Comparison of ENCODE assay signal across 22 cellular contexts in the genomic region with DNA sequence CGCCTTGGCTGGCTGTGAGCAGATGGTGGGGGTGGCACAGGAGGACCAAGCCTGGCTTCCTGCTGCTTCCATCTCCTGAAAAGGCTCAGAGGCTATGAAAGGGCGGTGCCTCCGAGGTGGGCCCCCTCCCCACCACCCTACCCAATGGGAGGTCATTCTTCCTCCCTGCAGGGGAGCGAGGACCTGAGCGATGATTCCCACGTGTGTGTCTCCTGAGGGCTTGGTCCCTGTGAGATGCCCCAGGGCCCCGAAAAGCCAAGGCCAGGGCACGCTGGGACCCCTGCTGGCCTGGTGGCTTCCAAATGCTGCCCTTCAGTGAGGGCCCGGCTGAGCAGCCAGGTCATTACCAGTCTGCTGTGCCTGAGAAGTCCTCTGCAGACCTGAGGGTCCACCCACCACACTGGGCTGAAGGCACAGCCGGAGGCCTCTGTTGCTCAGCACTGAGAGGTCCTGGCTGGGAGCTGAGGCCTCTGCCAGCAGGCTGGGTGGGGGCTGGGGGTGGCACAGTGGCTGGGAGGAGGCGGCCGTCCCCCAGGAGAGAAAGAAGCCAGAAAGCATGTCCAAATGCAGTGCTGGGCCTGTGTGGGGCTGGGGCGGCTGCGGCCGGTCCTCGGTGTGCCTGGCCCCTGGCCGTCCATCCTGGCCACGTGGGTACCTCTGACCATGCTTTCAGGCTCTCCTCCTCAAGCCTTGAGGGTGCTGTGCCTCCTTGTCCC. TPM values are rescaled to one million over a fixed set of nuclear protein-coding genes. Genes with fewer than 3 reads are reported as not detected.
A peak's percentile ranks its signal among the peaks of the same experiment; 100 is the strongest.
DNase-seq lines count a peak whose midpoint lies in the region; ATAC-seq and TF ChIP-seq lines count a peak whose summit lies in the region.
"Had no signal": no experiment of that assay in that cellular context is flagged by ENCODE, and none has a peak within 500 bp of the region (broad histone marks: within the 10 kb centered on the region; RNA-seq: fewer than 3 reads in every experiment).

No MANE protein-coding gene starts in this region.

- H3K4ac ChIP-seq in neuronal stem cell (ENCODE audit: low read length), result no peak overlapping the region

- peaks cover 5% of the 10 kb centered on the region; the same call in 1 of the 2 replicates for H3F3A ChIP-seq in GM23338 (replicated peaks; ENCODE audit: low read depth)

- H4K8ac ChIP-seq in neuronal stem cell (ENCODE audit: low read depth, low read length), result no peak overlapping the region

- H3K9me2 ChIP-seq in GM23338 (ENCODE audit: insufficient read depth), result no peaks in the 10 kb centered on the region

- H3K4me1 Mint-ChIP-seq in GM23338 (no peaks in the 10 kb centered on the region), glutamatergic neuron (ENCODE audit: low read depth, unreplicated experiment) (peaks cover 2% of the 10 kb centered on the region)

- no peaks in the 10 kb centered on the region for H3K27me3 ChIP-seq in GM23338 (ENCODE audit: insufficient read depth)
- peaks cover 45% of the 10 kb centered on the region for H3K27me3 ChIP-seq in MG63
- peaks cover 0 to 8% (median 0%) of the 10 kb centered on the region in 3 experiments for H3K27me3 ChIP-seq in neuronal stem cell (ENCODE audit: control insufficient read depth in 3 of 3, insufficient read depth in 3 of 3, low read depth in 1 of 3, low read length in 3 of 3)

- H3K9me3 ChIP-seq in MG63 (no peaks in the 10 kb centered on the region), neuronal stem cell (replicated peaks in 1 of 2; ENCODE audit: control insufficient read depth in 2 of 2, insufficient read depth in 1 of 2, low read depth in 1 of 2, low read length in 2 of 2) (peaks cover 0 to 2% of the 10 kb centered on the region in 2 donors)
- H3K9me3 ChIP-seq: Caco-2 had no signal

- H2BK120ac ChIP-seq in neuronal stem cell (ENCODE audit: low read depth, low read length), result peak overlapping the region; percentile 47

- H3K27ac Mint-ChIP-seq in GM23338, result no peak overlapping the region
- no peak overlapping the region for H3K27ac Mint-ChIP-seq in glutamatergic neuron (ENCODE audit: unreplicated experiment)
- H3K27ac Mint-ChIP-seq: CD14-positive monocyte, HFFc6, IgD-negative memory B cell had no signal

- H3K27ac ChIP-seq in GM23338 (ENCODE audit: low read depth) (no peak overlapping the region), neuronal stem cell (replicated peaks; ENCODE audit: low read length) (no peak overlapping the region)
- H3K27ac ChIP-seq: PC-9, SK-N-MC had no signal

- H3K4me3 ChIP-seq in GM23338 (no peak overlapping the region), MG63 (no peak overlapping the region), neuronal stem cell (ENCODE audit: low read length in 2 of 2) (no peak overlapping the region), lower leg skin (ENCODE audit: low read depth, poor library complexity, severe bottlenecking) (no peak overlapping the region)
- H3K4me3 ChIP-seq: PC-9, SK-N-MC had no signal

- no peak overlapping the region for H2AFZ ChIP-seq in GM23338
- H2AFZ ChIP-seq in neuronal stem cell (ENCODE audit: low read length), result no peak overlapping the region
- H2AFZ ChIP-seq: PC-9 had no signal

- H3K4me3 Mint-ChIP-seq in GM23338 (no peak overlapping the region), glutamatergic neuron (ENCODE audit: unreplicated experiment) (no peak overlapping the region)
- H3K4me3 Mint-ChIP-seq: CD14-positive monocyte, HFFc6, IgD-negative memory B cell had no signal

- H3K9me3 Mint-ChIP-seq in GM23338 (no peaks in the 10 kb centered on the region), glutamatergic neuron (ENCODE audit: unreplicated experiment) (no peaks in the 10 kb centered on the region)
- H3K9me3 Mint-ChIP-seq: CD14-positive monocyte, HFFc6, IgD-negative memory B cell had no signal

- H3K14ac ChIP-seq in neuronal stem cell (ENCODE audit: low read length), result peak overlapping the region; percentile 38

- ATAC-seq in GM23338, result peak; percentile 25

- peak overlapping the region; percentile 66 for H2BK5ac ChIP-seq in neuronal stem cell (ENCODE audit: low read length)

- H3K4me1 ChIP-seq in GM23338 (ENCODE audit: insufficient read depth), result no peaks in the 10 kb centered on the region
- H3K4me1 ChIP-seq in neuronal stem cell (ENCODE audit: control insufficient read depth in 2 of 2, insufficient read depth in 1 of 2, low read depth in 1 of 2, low read length in 2 of 2), result peaks cover 16 to 18% of the 10 kb centered on the region in 2 donors

- H2BK12ac ChIP-seq in neuronal stem cell (ENCODE audit: low read length), result no peak overlapping the region

- H3K4me2 ChIP-seq in GM23338 (no peak overlapping the region), neuronal stem cell (ENCODE audit: insufficient read depth, low read length, poor library complexity, severe bottlenecking) (no peak overlapping the region)
- H3K4me2 ChIP-seq: PC-9 had no signal

- H4K20me1 ChIP-seq in GM23338 (replicated peaks; ENCODE audit: insufficient read depth), result no peaks in the 10 kb centered on the region

- H3K23ac ChIP-seq in neuronal stem cell (ENCODE audit: low read depth, low read length, poor library complexity), result peak overlapping the region; percentile 43

- no peaks in the 10 kb centered on the region for H3K79me1 ChIP-seq in neuronal stem cell (ENCODE audit: low read depth, low read length)

- WGBS in neuronal stem cell (ENCODE audit: extremely low coverage in 2 of 2, insufficient read length in 2 of 2, insufficient replicate concordance in 1 of 2), 2 donors, result no CpG with 5 or more reads among the region's 18 CpGs
- 76 to 81% methylated on average over 7 to 13 of the region's 18 CpGs for WGBS in lower leg skin, 2 donors

- no peak overlapping the region for H3K9ac ChIP-seq in neuronal stem cell (ENCODE audit: low read depth, low read length, poor library complexity)

- no peaks in the 10 kb centered on the region for H3K79me2 ChIP-seq in GM23338 (replicated peaks; ENCODE audit: insufficient read depth)

- no peaks in the 10 kb centered on the region for H3K36me3 ChIP-seq in GM23338 (ENCODE audit: insufficient read depth)
- no peaks in the 10 kb centered on the region for H3K36me3 ChIP-seq in MG63
- no peaks in the 10 kb centered on the region for H3K36me3 ChIP-seq in neuronal stem cell (replicated peaks in 1 of 2; ENCODE audit: control insufficient read depth in 2 of 2, insufficient read depth in 2 of 2, low read length in 2 of 2)

- TF ChIP-seq POLR2A in lower leg skin (IDR thresholded peaks at IDR 0.05), result no peak

- intact Hi-C loops in lower leg skin (cut with DNase I; ENCODE audit: low total_unique reads), result no loop called here

- H4K91ac ChIP-seq in neuronal stem cell (ENCODE audit: low read depth, low read length, poor library complexity), result no peak overlapping the region

- DNase-seq in GM23338 (ENCODE audit: low spot score) (no peak), MG63 (peak; percentile 1), glutamatergic neuron (peak; percentile 5), neuronal stem cell (ENCODE audit: low spot score) (no peak), activated gamma-delta T cell treated with Interleukin-2 at 50 U/mL for 16 hours (no peak), lower leg skin (ENCODE audit: low spot score in 2 of 2) (no peak), NOMO-1 treated with DMSO at 0.1 percent for 48 hours (lab: John Stamatoyannopoulos, UW; ENCODE audit: unreplicated experiment) (no peak)
- DNase-seq: AML-193, Caco-2, DMS153, HFFc6, NCI-H2029, NCI-H2171, NCI-H446 treated with DMSO at 0.1 percent for 48 hours, NCI-H748 treated with DMSO at 0.1 percent for 48 hours, PC-9 had no signal

- no peak for TF ChIP-seq CTCF in GM23338 (conservative IDR thresholded peaks at IDR 0.05; ENCODE audit: low read depth in 2 of 2)
- TF ChIP-seq CTCF in glutamatergic neuron (IDR thresholded peaks at IDR 0.05; ENCODE audit: partially characterized antibody, unreplicated experiment), result no peak
- no peak for TF ChIP-seq CTCF in lower leg skin (IDR thresholded peaks at IDR 0.05)

- H3K27me3 Mint-ChIP-seq in GM23338 (ENCODE audit: insufficient read depth, low read depth, poor library complexity) (peaks cover 9% of the 10 kb centered on the region), glutamatergic neuron (ENCODE audit: unreplicated experiment) (peaks cover 5% of the 10 kb centered on the region)

- H3K18ac ChIP-seq in neuronal stem cell (ENCODE audit: low read length), result peak overlapping the region; percentile 76

- H2BK15ac ChIP-seq in neuronal stem cell (ENCODE audit: low read length), result peak overlapping the region; percentile 93

- peak overlapping the region; percentile 74 for H2AK5ac ChIP-seq in neuronal stem cell (ENCODE audit: low read depth, low read length)

- H3K36me3 Mint-ChIP-seq in GM23338 (ENCODE audit: low read depth), result no peaks in the 10 kb centered on the region
- no peaks in the 10 kb centered on the region for H3K36me3 Mint-ChIP-seq in glutamatergic neuron (ENCODE audit: unreplicated experiment)
- H3K36me3 Mint-ChIP-seq: CD14-positive monocyte, IgD-negative memory B cell had no signal

TF ChIP-seq in GM23338, 12 proteins besides CTCF, POLR2A, EP300 and RAD21:
- no peak for TF ChIP-seq NANOG (IDR thresholded peaks at IDR 0.05; ENCODE audit: borderline replicate concordance)
- no peak for TF ChIP-seq EZH2 (IDR thresholded peaks at IDR 0.05; ENCODE audit: low read depth, unreplicated experiment)

RNA-seq across cellular contexts. Expression of gene SLC6A19, which starts 14.0 kb away (rescaled TPM):
- total RNA-seq in GM23338 (2014; rRNA removed; shearing (Covaris generic)), result not detected in 2 replicates
- not detected in 2 replicates for polyA plus RNA-seq in GM23338 (2016; fragmentation: Nextera tagmentation; extraction: Ambion mirVana)
- not detected in 2 replicates for total RNA-seq in MG63 (2014; rRNA removed; shearing (Covaris generic); ENCODE audit: low replicate concordance)
- total RNA-seq in glutamatergic neuron (ENCODE audit: unreplicated experiment) (not detected), lower leg skin (not detected)
- polyA plus RNA-seq in neuronal stem cell (2013, experiment 1 of 2), result not detected
- not detected for polyA plus RNA-seq in neuronal stem cell (2013, experiment 2 of 2)
- total RNA-seq: H1, HFFc6, HT1080, LHCN-M2, PC-9 had no signal
- polyA plus RNA-seq: CD14-positive monocyte, IgD-negative memory B cell had no signal

RNA-seq across cellular contexts. Expression of gene SLC6A18, which starts 37.8 kb away (rescaled TPM):
- total RNA-seq in GM23338 (2014; rRNA removed; shearing (Covaris generic)), result not detected in 2 replicates
- not detected in 2 replicates for polyA plus RNA-seq in GM23338 (2016; fragmentation: Nextera tagmentation; extraction: Ambion mirVana)
- total RNA-seq in MG63 (2014; rRNA removed; shearing (Covaris generic); ENCODE audit: low replicate concordance), result not detected in 2 replicates
- total RNA-seq in glutamatergic neuron (ENCODE audit: unreplicated experiment), result not detected
- polyA plus RNA-seq in neuronal stem cell (2013, experiment 1 of 2), result not detected
- not detected for polyA plus RNA-seq in neuronal stem cell (2013, experiment 2 of 2)
- total RNA-seq in lower leg skin, result not detected
- total RNA-seq: Caco-2, H1, HFFc6, HT1080, LHCN-M2, PC-9 had no signal
- polyA plus RNA-seq: CD14-positive monocyte, H1, IgD-negative memory B cell had no signal

Comparison
In these comparisons a context has a peak if more than half of its experiments do, and no peak if none do; other contexts are left out.
1. DNase-seq: peak in MG63 (single experiment) and glutamatergic neuron (single experiment); none in GM23338 (single experiment), neuronal stem cell (single experiment), activated gamma-delta T cell treated with Interleukin-2 at 50 U/mL for 16 hours (single experiment), lower leg skin (0 of 2) and NOMO-1 treated with DMSO at 0.1 percent for 48 hours (single experiment).